Comparison of ENCODE assay signal across 30 cellular contexts in genomic region chr5:59332236-59332973, GRCh38.
"Had no signal": no experiment of that assay in that cellular context is flagged by ENCODE, and none has a peak within 500 bp of the region (broad histone marks: within the 10 kb centered on the region; RNA-seq: fewer than 3 reads in every experiment).

No MANE protein-coding gene starts in this region.

- ATAC-seq: activated naive CD4-positive, alpha-beta T cell treated with anti-CD3 and anti-CD28 coated beads, Interleukin-2, amount 50 U/mL, for 72 hours; activated T-cell treated with anti-CD3 and anti-CD28 coated beads, Interleukin-2, amount 50 U/mL, for 4 hours; body of pancreas; K562; Panc1; SK-N-SH treated with all-trans-retinoic acid at 6 μM for 48 hours; T-cell; T-helper 17 cell had no signal

- H3K27ac ChIP-seq: adrenal gland, body of pancreas, breast epithelium, VCaP had no signal

- H3K27me3 Mint-ChIP-seq: activated B cell treated with CpG ODN at 0.5 μM for 24 hours had no signal

- H3K27me3 ChIP-seq: adrenal gland, body of pancreas, breast epithelium had no signal

- H3K4me3 ChIP-seq: adrenal gland, body of pancreas, breast epithelium, K562 had no signal

- H3K9me3 ChIP-seq: adrenal gland, body of pancreas, breast epithelium had no signal

- H3K27ac Mint-ChIP-seq: activated B cell treated with CpG ODN at 0.5 μM for 24 hours; activated CD4-positive, alpha-beta memory T cell treated with anti-CD3 and anti-CD28 coated beads for 36 hours; activated naive CD4-positive, alpha-beta T cell treated with anti-CD3 and anti-CD28 coated beads for 36 hours; activated naive CD4-positive, alpha-beta T cell treated with anti-CD3 and anti-CD28 coated beads, Interleukin-2, amount 50 U/mL, for 72 hours; activated T-helper 1 cell treated with anti-CD3 and anti-CD28 coated beads, Interleukin-12 subunit alpha, Interleukin-12 subunit beta, Interleukin-2, Interleukin-4 antibody, amounts not matched to agents 30 ng/mL and 10 ng/mL and 1 ng/mL, durations not matched to agents 14 hours and 24 hours and 36 hours; T-cell; T-helper 17 cell had no signal

- H3K4me1 ChIP-seq: adrenal gland, body of pancreas, breast epithelium had no signal

- H3K36me3 ChIP-seq: adrenal gland, breast epithelium had no signal

- H3K9me3 Mint-ChIP-seq: activated B cell treated with CpG ODN at 0.5 μM for 24 hours; activated CD4-positive, alpha-beta memory T cell treated with anti-CD3 and anti-CD28 coated beads for 36 hours; activated naive CD4-positive, alpha-beta T cell treated with anti-CD3 and anti-CD28 coated beads for 36 hours; activated naive CD4-positive, alpha-beta T cell treated with anti-CD3 and anti-CD28 coated beads, Interleukin-2, amount 50 U/mL, for 72 hours; activated T-cell treated with anti-CD3 and anti-CD28 coated beads, Interleukin-2, amount 50 U/mL, for 4 hours; activated T-helper 1 cell treated with anti-CD3 and anti-CD28 coated beads, Interleukin-12 subunit alpha, Interleukin-12 subunit beta, Interleukin-2, Interleukin-4 antibody, amounts not matched to agents 30 ng/mL and 10 ng/mL and 1 ng/mL, durations not matched to agents 14 hours and 24 hours and 36 hours; T-cell had no signal

- DNase-seq: activated B cell treated with CpG ODN at 0.5 μM for 24 hours; activated CD4-positive, alpha-beta memory T cell treated with anti-CD3 and anti-CD28 coated beads for 36 hours; activated CD4-positive, alpha-beta T cell treated with anti-CD3 and anti-CD28 coated beads for 4 hours; activated CD4-positive, alpha-beta T cell treated with anti-CD3 and anti-CD28 coated beads, Interleukin-2, amount 50 U/mL, for 1 hour; activated CD4-positive, CD25-positive, alpha-beta regulatory T cell treated with anti-CD3 and anti-CD28 coated beads, Interleukin-2, amount 50 U/mL, for 72 hours; activated CD8-positive, alpha-beta memory T cell treated with anti-CD3 and anti-CD28 coated beads, Interleukin-2, amount 50 U/mL, for 4 hours; activated gamma-delta T cell treated with Interleukin-2 at 50 U/mL for 16 hours; activated naive CD4-positive, alpha-beta T cell treated with anti-CD3 and anti-CD28 coated beads for 36 hours; activated T-cell treated with anti-CD3 and anti-CD28 coated beads for 4 hours; activated T-cell treated with anti-CD3 and anti-CD28 coated beads, Interleukin-2, amount 50 U/mL, for 4 hours; adrenal gland; body of pancreas; caudate nucleus; NCI-H1105; NCI-H1417 treated with DMSO at 0.1 percent for 48 hours; NCI-H2227 treated with DMSO at 0.1 percent for 48 hours; NCI-H510A treated with DMSO at 0.1 percent for 48 hours; NCI-H526 treated with DMSO at 0.1 percent for 48 hours; SIG-M5; T-cell; T-helper 17 cell; T-helper 9 cell had no signal

- H3K4me3 Mint-ChIP-seq: activated B cell treated with CpG ODN at 0.5 μM for 24 hours; activated CD4-positive, alpha-beta memory T cell treated with anti-CD3 and anti-CD28 coated beads for 36 hours; activated naive CD4-positive, alpha-beta T cell treated with anti-CD3 and anti-CD28 coated beads for 36 hours; activated T-cell treated with anti-CD3 and anti-CD28 coated beads, Interleukin-2, amount 50 U/mL, for 4 hours; activated T-helper 1 cell treated with anti-CD3 and anti-CD28 coated beads, Interleukin-12 subunit alpha, Interleukin-12 subunit beta, Interleukin-2, Interleukin-4 antibody, amounts not matched to agents 30 ng/mL and 10 ng/mL and 1 ng/mL, durations not matched to agents 14 hours and 24 hours and 36 hours; T-cell; T-helper 17 cell had no signal

- H3K4me1 Mint-ChIP-seq: T-cell, T-helper 17 cell had no signal

- FAIRE-seq: astrocyte, K562 had no signal

- H3K36me3 Mint-ChIP-seq: activated CD4-positive, alpha-beta memory T cell treated with anti-CD3 and anti-CD28 coated beads for 36 hours; activated naive CD4-positive, alpha-beta T cell treated with anti-CD3 and anti-CD28 coated beads, Interleukin-2, amount 50 U/mL, for 72 hours; T-cell had no signal
